Comparison of ENCODE assay signal across 1 cellular context in the genomic region with DNA sequence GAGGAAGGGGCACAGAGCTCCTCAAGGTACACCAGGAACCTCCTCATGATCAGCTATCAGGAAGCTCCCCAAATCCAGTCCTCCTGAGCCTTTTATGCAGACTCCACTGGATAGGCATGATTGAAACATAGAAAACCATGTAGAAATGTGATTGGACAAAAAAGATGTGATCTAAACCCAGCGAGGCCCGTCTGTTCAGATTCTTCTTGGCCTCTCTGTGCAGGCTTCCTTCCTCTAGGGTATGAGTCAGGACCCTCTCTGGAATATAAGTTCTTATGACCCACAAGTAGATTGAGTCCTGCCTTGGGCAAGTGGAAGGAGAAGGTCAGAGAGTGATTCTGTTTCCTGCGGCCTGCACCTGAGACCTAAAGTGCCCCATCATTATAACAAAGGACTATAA.
TF ChIP-seq lines count a peak whose summit lies in the region.

No MANE protein-coding gene starts in this region.

TF ChIP-seq in A549, 52 proteins besides CTCF, POLR2A, EP300 and RAD21 (continued from another document):
- TF ChIP-seq HOXB5 (CRISPR knock-in tag; IDR thresholded peaks at IDR 0.05) (no peak), TFCP2L1 (CRISPR knock-in tag; IDR thresholded peaks at IDR 0.05) (no peak), FOSL2 (IDR thresholded peaks at IDR 0.05) (no peak), FOSL2 (CRISPR knock-in tag; IDR thresholded peaks at IDR 0.05) (no peak), HOXA7 (CRISPR knock-in tag; IDR thresholded peaks at IDR 0.05) (no peak), HEYL (CRISPR knock-in tag; IDR thresholded peaks at IDR 0.05) (no peak), POLR2AphosphoS2 (conservative IDR thresholded peaks at IDR 0.05; ENCODE audit: low read length) (no peak), SREBF2 (IDR thresholded peaks at IDR 0.05) (no peak), BHLHE40 (IDR thresholded peaks at IDR 0.05; ENCODE audit: low read depth, low read length) (no peak), ESRRA (IDR thresholded peaks at IDR 0.05; ENCODE audit: borderline replicate concordance, low read length) (no peak), CEBPB (IDR thresholded peaks at IDR 0.05) (no peak)
